ENCODE assay signal across 30 cellular contexts in genomic region chr2:129805889-129806288, GRCh38.
"Had no signal": no experiment of that assay in that cellular context is flagged by ENCODE, and none has a peak within 500 bp of the region (broad histone marks: within the 10 kb centered on the region; RNA-seq: fewer than 3 reads in every experiment).

No MANE protein-coding gene starts in this region.

- H3K27ac Mint-ChIP-seq: activated CD4-positive, alpha-beta memory T cell treated with anti-CD3 and anti-CD28 coated beads for 36 hours; activated naive CD4-positive, alpha-beta T cell treated with anti-CD3 and anti-CD28 coated beads, Interleukin-2, amount 10 ng/mL, durations not matched to agents 7 days and 5 days; activated T-cell treated with anti-CD3 and anti-CD28 coated beads, Interleukin-2, amount 50 U/mL, for 24 hours; dendritic cell treated with granulocyte-macrophage colony-stimulating factor and Interleukin-4, amounts not matched to agents 40 ng/mL and 50 ng/mL, for 4 days; nephron; T-helper 1 cell treated with Interleukin-12 subunit alpha and Interleukin-12 subunit beta and Interleukin-4 antibody, amounts not matched to agents 30 μg/mL and 1 μg/mL, for 36 hours had no signal

- H3K4me3 ChIP-seq: esophagus muscularis mucosa, left lung, lower lobe of right lung, right atrium auricular region, smooth muscle cell, suprapubic skin, tibial artery had no signal

- H3K4me1 ChIP-seq: esophagus muscularis mucosa, foreskin keratinocyte, left lung, lower lobe of right lung, right atrium auricular region, suprapubic skin, tibial artery had no signal

- ATAC-seq: activated CD4-positive, CD25-positive, alpha-beta regulatory T cell treated with anti-CD3 and anti-CD28 coated beads, Interleukin-2, amount 50 U/mL, for 24 hours; foreskin keratinocyte; left lung; lower lobe of right lung had no signal

- H3K9me3 ChIP-seq: esophagus muscularis mucosa, left lung, lower lobe of right lung, right atrium auricular region, suprapubic skin, tibial artery had no signal

- H3K36me3 Mint-ChIP-seq: activated CD4-positive, alpha-beta memory T cell treated with anti-CD3 and anti-CD28 coated beads for 36 hours; activated naive CD4-positive, alpha-beta T cell treated with anti-CD3 and anti-CD28 coated beads, Interleukin-2, amount 10 ng/mL, durations not matched to agents 7 days and 5 days had no signal

- H3K27me3 ChIP-seq: brain microvascular endothelial cell, esophagus muscularis mucosa, foreskin keratinocyte, right atrium auricular region, tibial artery had no signal

- H3K36me3 ChIP-seq: brain microvascular endothelial cell, esophagus muscularis mucosa, left lung, lower lobe of right lung, right atrium auricular region, suprapubic skin, tibial artery had no signal

- H3K4me1 Mint-ChIP-seq: activated naive CD4-positive, alpha-beta T cell treated with anti-CD3 and anti-CD28 coated beads, Interleukin-2, amount 10 ng/mL, durations not matched to agents 7 days and 5 days had no signal

- H3K27ac ChIP-seq: brain microvascular endothelial cell, esophagus muscularis mucosa, foreskin keratinocyte, left lung, lower lobe of right lung, right atrium auricular region, suprapubic skin, tibial artery, VCaP had no signal

- H3K4me3 Mint-ChIP-seq: activated CD4-positive, alpha-beta memory T cell treated with anti-CD3 and anti-CD28 coated beads for 36 hours; activated naive CD4-positive, alpha-beta T cell treated with anti-CD3 and anti-CD28 coated beads, Interleukin-2, amount 10 ng/mL, durations not matched to agents 7 days and 5 days; activated T-cell treated with anti-CD3 and anti-CD28 coated beads, Interleukin-2, amount 50 U/mL, for 24 hours; dendritic cell treated with granulocyte-macrophage colony-stimulating factor and Interleukin-4, amounts not matched to agents 40 ng/mL and 50 ng/mL, for 4 days; nephron; T-helper 1 cell treated with Interleukin-12 subunit alpha and Interleukin-12 subunit beta and Interleukin-4 antibody, amounts not matched to agents 30 μg/mL and 1 μg/mL, for 36 hours had no signal

- H3K9me3 Mint-ChIP-seq: activated CD4-positive, alpha-beta memory T cell treated with anti-CD3 and anti-CD28 coated beads for 36 hours; activated naive CD4-positive, alpha-beta T cell treated with anti-CD3 and anti-CD28 coated beads, Interleukin-2, amount 10 ng/mL, durations not matched to agents 7 days and 5 days; activated T-cell treated with anti-CD3 and anti-CD28 coated beads, Interleukin-2, amount 50 U/mL, for 24 hours; dendritic cell treated with granulocyte-macrophage colony-stimulating factor and Interleukin-4, amounts not matched to agents 40 ng/mL and 50 ng/mL, for 4 days; nephron; T-helper 1 cell treated with Interleukin-12 subunit alpha and Interleukin-12 subunit beta and Interleukin-4 antibody, amounts not matched to agents 30 μg/mL and 1 μg/mL, for 36 hours had no signal

- FAIRE-seq: astrocyte, TTC549, urothelium cell line had no signal

- H3K4me2 ChIP-seq: smooth muscle cell had no signal

- DNase-seq: activated CD4-positive, alpha-beta memory T cell treated with anti-CD3 and anti-CD28 coated beads for 36 hours; activated CD4-positive, alpha-beta T cell treated with anti-CD3 and anti-CD28 coated beads for 48 hours; activated CD8-positive, alpha-beta memory T cell treated with anti-CD3 and anti-CD28 coated beads, Interleukin-2, amount 50 U/mL, for 48 hours; activated gamma-delta T cell; activated naive CD4-positive, alpha-beta T cell treated with anti-CD3 and anti-CD28 coated beads, Interleukin-2, amount 10 ng/mL, durations not matched to agents 7 days and 5 days; activated T-cell treated with anti-CD3 and anti-CD28 coated beads, Interleukin-2, amount 50 U/mL, for 24 hours; amniotic stem cell; brain microvascular endothelial cell; caudate nucleus; foreskin keratinocyte; left lung; lower lobe of right lung; nucleus accumbens; stimulated activated CD4-positive, alpha-beta T cell treated with anti-CD3 and anti-CD28 coated beads, Interleukin-1b, Interleukin-23, amount 100 ng/mL, for 48 hours; stimulated activated CD4-positive, alpha-beta T cell treated with anti-CD3 and anti-CD28 coated beads, Interleukin-4, amount 100 ng/mL, for 4 hours; stimulated activated naive CD4-positive, alpha-beta T cell; T-helper 9 cell; tibial artery had no signal
